Comparison of ENCODE assay signal across 14 cellular contexts in the genomic region with DNA sequence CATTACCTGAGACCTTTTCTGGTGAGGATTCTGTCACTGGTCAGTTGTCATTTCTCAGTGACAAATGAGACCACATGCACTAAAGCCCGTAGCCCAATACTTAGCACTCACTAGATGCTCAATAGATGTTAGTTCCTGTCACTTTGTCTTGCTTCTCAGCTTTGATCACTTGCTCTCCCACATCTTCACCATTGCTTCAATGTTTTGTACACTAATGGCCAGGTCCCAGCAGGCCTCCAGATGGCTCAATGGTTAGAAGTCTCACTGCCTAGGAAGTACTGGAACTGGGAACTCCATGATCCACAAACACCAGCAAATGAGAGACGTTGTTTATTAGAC.
DNase-seq lines count a peak whose midpoint lies in the region; ATAC-seq and TF ChIP-seq lines count a peak whose summit lies in the region.
"Had no signal": no experiment of that assay in that cellular context is flagged by ENCODE, and none has a peak within 500 bp of the region (broad histone marks: within the 10 kb centered on the region; RNA-seq: fewer than 3 reads in every experiment).

No MANE protein-coding gene starts in this region.

- H3K27ac ChIP-seq in fibroblast of lung (ENCODE audit: insufficient read depth, low read length), result peak overlapping the region; percentile 98
- peak overlapping the region; percentile 92 for H3K27ac ChIP-seq in suprapubic skin
- H3K27ac ChIP-seq in ovary, result no peak overlapping the region
- H3K27ac ChIP-seq: neural progenitor cell, SJCRH30 had no signal

- CTCF ChIA-PET in activated CD8-positive, alpha-beta T cell treated with anti-CD3 and anti-CD28 coated beads for 36 hours (lab: Charles Lee), result interaction anchor here (1.3 kb wide), 1 partner anchor 13 kb away, joined by 4 read pairs; no protein-coding TSS in a partner anchor

- peaks cover 69% of the 10 kb centered on the region for H3K4me1 Mint-ChIP-seq in activated naive CD4-positive, alpha-beta T cell treated with anti-CD3 and anti-CD28 coated beads, Interleukin-2, amount 50 U/mL, for 24 hours
- peaks cover 56% of the 10 kb centered on the region for H3K4me1 Mint-ChIP-seq in activated CD8-positive, alpha-beta T cell treated with anti-CD3 and anti-CD28 coated beads for 36 hours (ENCODE audit: low read depth)

- H3K79me2 ChIP-seq in fibroblast of lung (ENCODE audit: control insufficient read depth, insufficient read depth, low read length), result no peaks in the 10 kb centered on the region

- no peak for TF ChIP-seq POLR2A in suprapubic skin (IDR thresholded peaks at IDR 0.05)
- no peak for TF ChIP-seq POLR2A in ovary (IDR thresholded peaks at IDR 0.05)

- peaks cover 27% of the 10 kb centered on the region for H3K9me3 Mint-ChIP-seq in activated naive CD4-positive, alpha-beta T cell treated with anti-CD3 and anti-CD28 coated beads, Interleukin-2, amount 50 U/mL, for 24 hours
- H3K9me3 Mint-ChIP-seq in activated CD8-positive, alpha-beta T cell treated with anti-CD3 and anti-CD28 coated beads for 36 hours, result peaks cover 14% of the 10 kb centered on the region

- H3K4me3 Mint-ChIP-seq in activated naive CD4-positive, alpha-beta T cell treated with anti-CD3 and anti-CD28 coated beads, Interleukin-2, amount 50 U/mL, for 24 hours, result peak overlapping the region; percentile 53
- H3K4me3 Mint-ChIP-seq in activated CD8-positive, alpha-beta T cell treated with anti-CD3 and anti-CD28 coated beads for 36 hours, result no peak overlapping the region
- H3K4me3 Mint-ChIP-seq: B cell, neural progenitor cell had no signal

- peak overlapping the region; percentile 99 for H3K27ac Mint-ChIP-seq in activated naive CD4-positive, alpha-beta T cell treated with anti-CD3 and anti-CD28 coated beads, Interleukin-2, amount 50 U/mL, for 24 hours
- peak overlapping the region; percentile 92 for H3K27ac Mint-ChIP-seq in activated CD8-positive, alpha-beta T cell treated with anti-CD3 and anti-CD28 coated beads for 36 hours
- H3K27ac Mint-ChIP-seq: B cell, neural progenitor cell had no signal

- H3K27me3 Mint-ChIP-seq in activated naive CD4-positive, alpha-beta T cell treated with anti-CD3 and anti-CD28 coated beads, Interleukin-2, amount 50 U/mL, for 24 hours, result no peaks in the 10 kb centered on the region
- no peaks in the 10 kb centered on the region for H3K27me3 Mint-ChIP-seq in activated CD8-positive, alpha-beta T cell treated with anti-CD3 and anti-CD28 coated beads for 36 hours
- H3K27me3 Mint-ChIP-seq: B cell had no signal

- H3K36me3 ChIP-seq in fibroblast of lung (ENCODE audit: control insufficient read depth, insufficient read depth, low read length), result no peaks in the 10 kb centered on the region
- no peaks in the 10 kb centered on the region for H3K36me3 ChIP-seq in suprapubic skin
- H3K36me3 ChIP-seq in ovary, result no peaks in the 10 kb centered on the region
- H3K36me3 ChIP-seq: neural progenitor cell, SJCRH30 had no signal

- H3K36me3 Mint-ChIP-seq in activated naive CD4-positive, alpha-beta T cell treated with anti-CD3 and anti-CD28 coated beads, Interleukin-2, amount 50 U/mL, for 24 hours, result peaks cover 7% of the 10 kb centered on the region
- peaks cover 5% of the 10 kb centered on the region for H3K36me3 Mint-ChIP-seq in activated CD8-positive, alpha-beta T cell treated with anti-CD3 and anti-CD28 coated beads for 36 hours (ENCODE audit: low read depth)

- H3K4me1 ChIP-seq in fibroblast of lung (ENCODE audit: control insufficient read depth, extremely low read depth, insufficient read depth, low read length) (peaks cover 8% of the 10 kb centered on the region), suprapubic skin (peaks cover 13% of the 10 kb centered on the region), ovary (ENCODE audit: insufficient read depth) (no peaks in the 10 kb centered on the region)
- H3K4me1 ChIP-seq: neural progenitor cell, SJCRH30 had no signal

- H3K9ac ChIP-seq in fibroblast of lung (ENCODE audit: insufficient read depth, low read length), result peak overlapping the region; percentile 65
- H3K9ac ChIP-seq: neural progenitor cell had no signal

- 63% methylated on average over 2 of the region's 2 CpGs for WGBS in suprapubic skin
- 89 to 93% (median 90%) methylated on average over 2 of the region's 2 CpGs for WGBS in ovary, 3 donors

- no peaks in the 10 kb centered on the region for H4K20me1 ChIP-seq in fibroblast of lung (ENCODE audit: control insufficient read depth, extremely low read depth, insufficient read depth, low read length)

- H3K9me3 ChIP-seq in fibroblast of lung (ENCODE audit: control insufficient read depth, insufficient read depth, low read depth, low read length), result no peaks in the 10 kb centered on the region
- H3K9me3 ChIP-seq in suprapubic skin, result no peaks in the 10 kb centered on the region
- H3K9me3 ChIP-seq in ovary, result no peaks in the 10 kb centered on the region
- H3K9me3 ChIP-seq: SJCRH30 had no signal

- peak overlapping the region; percentile 79 for H3K4me2 ChIP-seq in fibroblast of lung (ENCODE audit: extremely low read depth, insufficient read depth, low read length)
- H3K4me2 ChIP-seq: neural progenitor cell had no signal

- intact Hi-C loops in activated CD8-positive, alpha-beta T cell treated with anti-CD3 and anti-CD28 coated beads for 36 hours (cut with micrococcal nuclease), result no loop called here
- intact Hi-C loops in ovary (cut with DNase I), result no loop called here

- TF ChIP-seq CTCF in activated CD8-positive, alpha-beta T cell treated with anti-CD3 and anti-CD28 coated beads for 36 hours (IDR thresholded peaks at IDR 0.05), result no peak
- no peak for TF ChIP-seq CTCF in fibroblast of lung (conservative IDR thresholded peaks at IDR 0.05 in 1 of 2, IDR thresholded peaks at IDR 0.05 in 1 of 2; ENCODE audit: low read depth in 1 of 2, low read length in 2 of 2)
- TF ChIP-seq CTCF in suprapubic skin (IDR thresholded peaks at IDR 0.05), result no peak
- TF ChIP-seq CTCF in ovary (IDR thresholded peaks at IDR 0.05), result no peak

- DNase-seq in activated naive CD4-positive, alpha-beta T cell (lab: John Stamatoyannopoulos, UW), result no peak
- no peak for DNase-seq in activated CD8-positive, alpha-beta T cell treated with anti-CD3 and anti-CD28 coated beads for 36 hours
- DNase-seq in fibroblast of lung (ENCODE audit: low read depth in 2 of 2) (no peak), suprapubic skin (ENCODE audit: low spot score in 2 of 2) (no peak), ovary (no peak), germinal center (ENCODE audit: low spot score) (no peak)
- DNase-seq: KBM-7, left colon, NCI-H1930, SJCRH30 had no signal

- TF ChIP-seq EP300 in suprapubic skin (IDR thresholded peaks at IDR 0.05) (no peak), ovary (IDR thresholded peaks at IDR 0.05) (no peak)

- ATAC-seq in activated CD8-positive, alpha-beta T cell treated with anti-CD3 and anti-CD28 coated beads for 36 hours, result no peak
- no peak for ATAC-seq in GM21619 (IDR thresholded peaks at IDR 0.05; ENCODE audit: unreplicated experiment)
- ATAC-seq: left colon had no signal

- peak overlapping the region; percentile 2 for H2AFZ ChIP-seq in fibroblast of lung (ENCODE audit: low read length)

- H3K27me3 ChIP-seq in fibroblast of lung (ENCODE audit: control insufficient read depth, insufficient read depth, low read length) (no peaks in the 10 kb centered on the region), suprapubic skin (no peaks in the 10 kb centered on the region), ovary (no peaks in the 10 kb centered on the region)
- H3K27me3 ChIP-seq: neural progenitor cell, SJCRH30 had no signal

- H3K4me3 ChIP-seq in fibroblast of lung (replicated peaks in 1 of 4; ENCODE audit: control extremely low read depth in 1 of 4, insufficient read depth in 1 of 4, low read depth in 3 of 4, low read length in 4 of 4) (no peak overlapping the region), suprapubic skin (no peak overlapping the region), ovary (no peak overlapping the region)
- H3K4me3 ChIP-seq: neural progenitor cell, SJCRH30 had no signal

- POLR2A ChIA-PET in activated CD8-positive, alpha-beta T cell treated with anti-CD3 and anti-CD28 coated beads for 36 hours (lab: Charles Lee), result interaction anchor here (0.7 to 1.9 kb wide), 3 partner anchors 8 to 82 kb away, joined by 3 to 9 read pairs (median 7); no protein-coding TSS in a partner anchor

Comparison
In these comparisons a context has a peak if more than half of its experiments do, and no peak if none do; other contexts are left out.
1. H3K27ac ChIP-seq: peak in fibroblast of lung (single experiment) and suprapubic skin (single experiment); none in ovary (0 of 2).